Comparison of ENCODE assay signal across 8 cellular contexts in the genomic region with DNA sequence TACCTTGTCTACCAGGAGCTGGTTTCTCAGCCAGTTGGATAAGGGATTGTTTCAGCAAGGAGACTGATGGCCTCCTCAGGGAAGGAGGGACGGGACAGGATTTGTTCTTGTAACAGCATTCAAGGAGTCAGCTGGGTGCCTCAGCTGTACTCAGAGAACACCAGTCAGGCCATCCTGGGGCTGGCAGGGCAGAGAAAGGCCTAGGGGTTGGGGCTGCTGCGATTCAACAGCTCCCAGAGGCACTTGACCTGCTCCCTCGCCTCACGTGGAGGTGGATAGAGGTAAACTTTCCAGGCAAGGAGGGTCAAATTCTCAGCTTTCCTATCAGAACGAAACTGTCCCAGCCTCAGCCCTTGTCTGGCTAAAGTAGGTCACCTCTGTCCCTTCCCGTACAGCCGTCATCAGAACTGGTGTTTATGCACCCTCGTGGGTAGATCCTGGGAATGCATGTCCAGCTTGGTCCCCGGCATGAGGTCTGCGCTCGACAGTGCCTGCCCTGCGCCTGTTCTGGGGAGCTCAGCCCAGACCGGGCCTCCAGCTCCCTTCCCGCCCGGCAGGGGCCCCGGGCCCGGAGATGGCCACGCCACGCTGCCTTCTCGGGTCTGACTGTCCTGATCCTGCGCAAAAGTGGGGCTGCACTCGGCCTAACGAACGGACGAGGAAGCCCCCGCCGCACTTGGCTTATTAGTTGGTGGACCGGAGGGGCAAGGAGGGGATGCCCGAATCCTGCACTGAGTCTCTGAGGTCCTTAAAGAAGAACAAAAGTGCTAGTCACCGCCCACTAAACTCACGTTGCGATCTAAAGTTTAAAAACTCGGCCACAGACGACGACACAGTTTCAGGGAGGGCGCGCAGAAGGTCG. TPM values are rescaled to one million over a fixed set of nuclear protein-coding genes. Genes with fewer than 3 reads are reported as not detected.
DNase-seq lines count a peak whose midpoint lies in the region; FAIRE-seq and TF ChIP-seq lines count a peak whose summit lies in the region.

No MANE protein-coding gene starts in this region.

- H3F3A ChIP-seq in GM23248 (ENCODE audit: insufficient read depth), result no peaks in the 10 kb centered on the region

- no TSS peak for BruUV-seq in mammary epithelial cell (replicated peaks; lab: Mats Ljungman, UMichigan)

- H2AFZ ChIP-seq in GM23248 (peak overlapping the region; percentile 99), mammary epithelial cell (ENCODE audit: low read depth, low read length) (peak overlapping the region; percentile 98)

- dilution Hi-C loops in mammary epithelial cell (cut with HindIII; ENCODE audit: low sequenced_read_pairs), result loop anchor here (5.0 kb wide), 2 partner anchors 72 to 133 kb away; no protein-coding TSS in a partner anchor

- H3K4me3 ChIP-seq in GM23248 (peak overlapping the region; percentile 87), NT2/D1 (ENCODE audit: insufficient read length, low read depth) (peak overlapping the region; percentile 89), mammary epithelial cell (replicated peaks in 1 of 3; ENCODE audit: insufficient read depth in 1 of 3, low read depth in 2 of 3, low read length in 3 of 3) (peak overlapping the region; percentile 89 to 100 (median 93)), small intestine (ENCODE audit: low read depth in 1 of 2, low read length in 2 of 2) (peak overlapping the region; percentile 76 to 87)

- H3K4me2 ChIP-seq in GM23248 (ENCODE audit: unreplicated experiment), result peak overlapping the region; percentile 94
- H3K4me2 ChIP-seq in mammary epithelial cell (ENCODE audit: insufficient read depth, low read depth, low read length), result peak overlapping the region; percentile 94

- no peaks in the 10 kb centered on the region for H3K9me2 ChIP-seq in GM23248 (ENCODE audit: insufficient read depth)

- peak; percentile 66 for DNase-seq in GM10248 (ENCODE audit: extremely low spot score)
- DNase-seq in GM23248, result peak; percentile 57
- DNase-seq in NT2/D1 (ENCODE audit: low read depth, low spot score), result no peak
- DNase-seq in mammary epithelial cell, result no peak
- DNase-seq in iris pigment epithelial cell (ENCODE audit: low read depth), result peak; percentile 10
- DNase-seq in small intestine, result peak; percentile 29
- DNase-seq in amniotic stem cell (lab: John Stamatoyannopoulos, UW), result no peak
- DNase-seq in D721Med (ENCODE audit: insufficient read length, low spot score), result no peak

- H3K9me3 ChIP-seq in GM23248 (ENCODE audit: low read depth), result no peaks in the 10 kb centered on the region
- no peaks in the 10 kb centered on the region for H3K9me3 ChIP-seq in NT2/D1 (ENCODE audit: insufficient read depth, low read length)
- no peaks in the 10 kb centered on the region for H3K9me3 ChIP-seq in mammary epithelial cell (replicated peaks; ENCODE audit: insufficient read depth, low read length)
- no peaks in the 10 kb centered on the region for H3K9me3 ChIP-seq in small intestine (ENCODE audit: control insufficient read depth, low read depth)

- no peaks in the 10 kb centered on the region for H4K20me1 ChIP-seq in GM23248 (ENCODE audit: insufficient read depth)
- no peaks in the 10 kb centered on the region for H4K20me1 ChIP-seq in mammary epithelial cell (ENCODE audit: insufficient read depth, low read length)

- 14 to 16% methylated on average over 38 of the region's 38 CpGs for WGBS in GM23248 (ENCODE audit: low coverage in 1 of 2, low lambda C conversion rate in 2 of 2, missing lambda C conversion rate in 2 of 2), 2 experiments
- WGBS in mammary epithelial cell (ENCODE audit: low coverage, missing lambda C conversion rate), result 15% methylated on average over 27 of the region's 38 CpGs
- WGBS in small intestine, 3 donors, result 11 to 14% (median 13%) methylated on average over 38 of the region's 38 CpGs

- H3K27me3 ChIP-seq in GM23248 (replicated peaks; ENCODE audit: insufficient read depth), result no peaks in the 10 kb centered on the region
- no peaks in the 10 kb centered on the region for H3K27me3 ChIP-seq in NT2/D1 (ENCODE audit: insufficient read depth, insufficient read length)
- no peaks in the 10 kb centered on the region for H3K27me3 ChIP-seq in mammary epithelial cell (ENCODE audit: insufficient read depth, low read length)
- no peaks in the 10 kb centered on the region for H3K27me3 ChIP-seq in small intestine (ENCODE audit: control insufficient read depth in 2 of 2, insufficient read depth in 2 of 2, low read length in 2 of 2)

- in situ Hi-C loops in GM23248 (cut with MboI), result no loop called here
- in situ Hi-C loops in mammary epithelial cell (cut with MboI; ENCODE audit: low sequenced_read_pairs in 2 of 2), result loop anchor here in 1 of 2 donors (10.0 kb wide), 1 partner anchor 105 kb away; a partner anchor contains a TSS

- intact Hi-C loops in mammary epithelial cell (cut with micrococcal nuclease), result loop anchor here (1.0 to 5.0 kb wide), 3 partner anchors 53 to 102 kb away; a partner anchor contains a TSS

- H3K36me3 ChIP-seq in GM23248 (ENCODE audit: low read depth), result no peaks in the 10 kb centered on the region
- no peaks in the 10 kb centered on the region for H3K36me3 ChIP-seq in NT2/D1 (ENCODE audit: insufficient read depth, insufficient read length, low read length)
- no peaks in the 10 kb centered on the region for H3K36me3 ChIP-seq in mammary epithelial cell (ENCODE audit: insufficient read depth, low read length)
- H3K36me3 ChIP-seq in small intestine (ENCODE audit: control insufficient read depth in 2 of 2, insufficient read depth in 2 of 2, low read length in 2 of 2), result no peaks in the 10 kb centered on the region

- CTCF ChIA-PET in GM10248 (lab: Yijun Ruan, JAX) (interaction anchor here (0.7 to 4.6 kb wide), 13 partner anchors 9 to 158 kb away, joined by 3 to 43 read pairs (median 7); no protein-coding TSS in a partner anchor), mammary epithelial cell (lab: Charles Lee; ENCODE audit: low non-redundant PET) (interaction anchor here (0.7 to 1.9 kb wide), 3 partner anchors 51 to 103 kb away, joined by 3 to 8 read pairs (median 4); no protein-coding TSS in a partner anchor)

- H3K9ac ChIP-seq in GM23248, result peak overlapping the region; percentile 84
- peak overlapping the region; percentile 73 for H3K9ac ChIP-seq in NT2/D1 (ENCODE audit: insufficient read length, low read depth)
- peak overlapping the region; percentile 54 for H3K9ac ChIP-seq in mammary epithelial cell (ENCODE audit: insufficient read depth, low read length)

- FAIRE-seq in small intestine (lab: Jason Lieb, UNC), result no peak
- no peak for FAIRE-seq in D721Med (lab: Jason Lieb, UNC)

- H3K27ac ChIP-seq in GM23248, result peak overlapping the region; percentile 52
- peak overlapping the region; percentile 69 for H3K27ac ChIP-seq in mammary epithelial cell (ENCODE audit: insufficient read depth, low read depth, low read length)
- H3K27ac ChIP-seq in small intestine (ENCODE audit: low read depth in 1 of 2, low read length in 1 of 2), result peak overlapping the region; percentile 93 to 95

- TF ChIP-seq CTCF in GM10248 (IDR thresholded peaks at IDR 0.05; ENCODE audit: control extremely low read depth, extremely low read depth, low read depth, missing control alignments) (no peak), mammary epithelial cell (conservative IDR thresholded peaks at IDR 0.05 in 1 of 2, IDR thresholded peaks at IDR 0.05 in 1 of 2; ENCODE audit: extremely low read depth in 1 of 2, insufficient read depth in 1 of 2, low read depth in 1 of 2, low read length in 2 of 2) (no peak), D721Med (IDR thresholded peaks at IDR 0.05; ENCODE audit: insufficient read depth, missing control alignments) (no peak)

- H3K79me2 ChIP-seq in GM23248 (ENCODE audit: insufficient read depth) (peaks cover 13% of the 10 kb centered on the region), mammary epithelial cell (ENCODE audit: insufficient read depth, low read length) (peaks cover 27% of the 10 kb centered on the region)

- POLR2A ChIA-PET in GM10248 (lab: Yijun Ruan, JAX), result interaction anchor here (0.5 to 1.9 kb wide), 15 partner anchors 16 to 130 kb away, joined by 3 to 16 read pairs (median 4); a partner anchor contains a TSS

- H3K4me1 ChIP-seq in GM23248 (ENCODE audit: insufficient read depth) (0 out of 2 replicates have a peak, but pooled peaks cover 4% of the 10 kb centered on the region), NT2/D1 (ENCODE audit: insufficient read depth, insufficient read length) (peaks cover 7% of the 10 kb centered on the region), mammary epithelial cell (ENCODE audit: insufficient read depth, low read length) (peaks cover 21% of the 10 kb centered on the region), small intestine (ENCODE audit: control insufficient read depth in 2 of 2, insufficient read depth in 1 of 2, low read depth in 1 of 2, low read length in 1 of 2) (peaks cover 0 to 2% of the 10 kb centered on the region in 2 donors)

RNA-seq across cellular contexts. Expression of a gene that starts 0.8 kb away (rescaled TPM):
- total RNA-seq in GM23248 (2014; rRNA removed; shearing (Covaris generic)), result 3.9 and 4.0 TPM in 2 replicates
- 4.4 and 5.3 TPM in 2 replicates for polyA plus RNA-seq in GM23248 (2016; fragmentation: Nextera tagmentation; extraction: Ambion mirVana)
- total RNA-seq in mammary epithelial cell, result 10 to 100 TPM in 1 of 2 donors, 1 to 10 TPM in 1; 9.4 to 10.5 TPM
- polyA plus RNA-seq in mammary epithelial cell, result 7.3 TPM
- 3.7 TPM for polyA minus RNA-seq in mammary epithelial cell
- polyA plus RNA-seq in small intestine, result 1 to 10 TPM; 2.2 to 4.9 (median 2.4) TPM

RNA-seq across cellular contexts. Expression of a gene that starts 33.2 kb away (rescaled TPM):
- 26.5 and 31.9 TPM in 2 replicates for total RNA-seq in GM23248 (2014; rRNA removed; shearing (Covaris generic))
- polyA plus RNA-seq in GM23248 (2016; fragmentation: Nextera tagmentation; extraction: Ambion mirVana) (23.6 and 25.0 TPM in 2 replicates), mammary epithelial cell (61.6 TPM), small intestine (10 to 100 TPM; 14.1 to 81.2 (median 15.0) TPM)
- 100 to 1,000 TPM; 100 to 131 TPM for total RNA-seq in mammary epithelial cell
- polyA minus RNA-seq in mammary epithelial cell, result 220 TPM

Comparison
In these comparisons a context has a peak if more than half of its experiments do, and no peak if none do; other contexts are left out.
1. DNase-seq: peak in GM10248 (single experiment), GM23248 (single experiment), iris pigment epithelial cell (single experiment) and small intestine (single experiment); none in NT2/D1 (single experiment), mammary epithelial cell (single experiment), amniotic stem cell (single experiment) and D721Med (single experiment).
2. Peak in every context shown above with its lines, with median percentiles within 50 percentile points of each other: H3K27ac ChIP-seq, H3K4me3 ChIP-seq and H3K9ac ChIP-seq.